28 cellular contexts compared by ENCODE assay signal in the genomic region with DNA sequence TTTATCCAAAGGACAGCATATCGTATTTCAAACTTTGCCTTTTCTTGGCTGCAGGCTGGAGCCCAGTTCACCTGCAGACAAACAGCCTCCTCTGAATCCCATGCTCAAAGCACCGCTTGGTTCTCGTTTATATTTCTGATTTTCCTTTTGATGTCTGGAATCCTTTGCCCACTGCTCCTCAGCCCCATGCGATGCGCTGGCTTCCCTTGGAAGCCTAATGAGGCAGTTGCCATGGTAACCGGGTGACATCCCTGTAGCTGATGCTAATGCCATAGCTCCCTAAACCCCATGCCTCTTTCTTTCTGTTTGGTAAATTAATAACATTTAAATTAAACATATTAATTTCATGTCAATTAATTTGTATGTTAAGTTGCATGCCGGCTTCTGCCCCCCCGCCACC.
DNase-seq lines count a peak whose midpoint lies in the region; ATAC-seq and TF ChIP-seq lines count a peak whose summit lies in the region.
"Had no signal": no experiment of that assay in that cellular context is flagged by ENCODE, and none has a peak within 500 bp of the region (broad histone marks: within the 10 kb centered on the region; RNA-seq: fewer than 3 reads in every experiment).

No MANE protein-coding gene starts in this region.

- no peak overlapping the region for H2AFZ ChIP-seq in osteoblast (ENCODE audit: low read length)

- no peak overlapping the region for H3K4me3 ChIP-seq in osteoblast (ENCODE audit: insufficient read depth, low read length)
- H3K4me3 ChIP-seq in left lung = no peak overlapping the region
- H3K4me3 ChIP-seq: colonic mucosa, psoas muscle, SJCRH30 had no signal

- H3K27me3 ChIP-seq in osteoblast (ENCODE audit: insufficient read depth, low read length) (no peaks in the 10 kb centered on the region), left lung (no peaks in the 10 kb centered on the region)
- H3K27me3 ChIP-seq: colonic mucosa, SJCRH30 had no signal

- no peak overlapping the region for H3K4me2 ChIP-seq in osteoblast (ENCODE audit: insufficient read depth, low read length)

- intact Hi-C loops in left lung (cut with DNase I) = no loop called here

- no peaks in the 10 kb centered on the region for H4K20me1 ChIP-seq in osteoblast (ENCODE audit: insufficient read depth, low read length)

- no peaks in the 10 kb centered on the region for H3K4me1 ChIP-seq in osteoblast (ENCODE audit: insufficient read depth, low read length)
- H3K4me1 ChIP-seq in left lung = no peaks in the 10 kb centered on the region
- H3K4me1 ChIP-seq: colonic mucosa, psoas muscle, SJCRH30 had no signal

- H3K27me3 Mint-ChIP-seq in glutamatergic neuron (ENCODE audit: unreplicated experiment) = no peaks in the 10 kb centered on the region

- no peaks in the 10 kb centered on the region for H3K79me2 ChIP-seq in osteoblast (ENCODE audit: insufficient read depth, low read length)

- H3K4me3 Mint-ChIP-seq in glutamatergic neuron (ENCODE audit: unreplicated experiment) = no peak overlapping the region
- H3K4me3 Mint-ChIP-seq: activated B cell treated with CpG ODN at 0.5 μM for 24 hours; activated naive CD8-positive, alpha-beta T cell treated with anti-CD3 and anti-CD28 coated beads for 36 hours; activated T-cell treated with anti-CD3 and anti-CD28 coated beads, Interleukin-2, amount 50 U/mL, for 24 hours; effector memory CD8-positive, alpha-beta T cell; mesothelial cell of epicardium; stimulated activated naive B cell treated with anti-CD40 and anti-IgM and Interleukin-4, amounts not matched to agents 10 μg/mL and 1 μg/mL and 100 μg/mL, for 72 hours; type B pancreatic cell had no signal

- TF ChIP-seq CTCF in glutamatergic neuron (IDR thresholded peaks at IDR 0.05; ENCODE audit: partially characterized antibody, unreplicated experiment) (no peak), osteoblast (IDR thresholded peaks at IDR 0.05; ENCODE audit: extremely low read depth, low read depth, low read length) (no peak), left lung (IDR thresholded peaks at IDR 0.05) (no peak)

- H3K36me3 ChIP-seq in osteoblast (ENCODE audit: insufficient read depth, low read length) (no peaks in the 10 kb centered on the region), left lung (no peaks in the 10 kb centered on the region)
- H3K36me3 ChIP-seq: colonic mucosa, SJCRH30 had no signal

- no peaks in the 10 kb centered on the region for H3K9me3 ChIP-seq in osteoblast (ENCODE audit: low read depth, low read length)
- H3K9me3 ChIP-seq in left lung = peaks cover 0 to 5% of the 10 kb centered on the region in 2 donors
- H3K9me3 ChIP-seq: colonic mucosa, psoas muscle, SJCRH30 had no signal

- no peak overlapping the region for H3K27ac Mint-ChIP-seq in glutamatergic neuron (ENCODE audit: unreplicated experiment)
- H3K27ac Mint-ChIP-seq: activated B cell treated with CpG ODN at 0.5 μM for 24 hours; activated naive CD8-positive, alpha-beta T cell treated with anti-CD3 and anti-CD28 coated beads for 36 hours; activated T-cell treated with anti-CD3 and anti-CD28 coated beads, Interleukin-2, amount 50 U/mL, for 24 hours; effector memory CD8-positive, alpha-beta T cell; mesothelial cell of epicardium; stimulated activated naive B cell treated with anti-CD40 and anti-IgM and Interleukin-4, amounts not matched to agents 10 μg/mL and 1 μg/mL and 100 μg/mL, for 72 hours; type B pancreatic cell had no signal

- H3K27ac ChIP-seq in osteoblast (ENCODE audit: low read depth, low read length) = no peak overlapping the region
- no peak overlapping the region for H3K27ac ChIP-seq in left lung
- H3K27ac ChIP-seq: colonic mucosa, psoas muscle, SJCRH30 had no signal

- no peak for ATAC-seq in left lung
- ATAC-seq: effector memory CD8-positive, alpha-beta T cell; HCT116; psoas muscle; stimulated activated naive B cell treated with anti-CD40 and anti-IgM and Interleukin-4, amounts not matched to agents 10 μg/mL and 1 μg/mL and 100 μg/mL, for 72 hours had no signal

- H3K9me3 Mint-ChIP-seq in glutamatergic neuron (ENCODE audit: unreplicated experiment) = no peaks in the 10 kb centered on the region
- H3K9me3 Mint-ChIP-seq: activated B cell treated with CpG ODN at 0.5 μM for 24 hours; activated T-cell treated with anti-CD3 and anti-CD28 coated beads, Interleukin-2, amount 50 U/mL, for 24 hours; mesothelial cell of epicardium; type B pancreatic cell had no signal

- DNase-seq in NCI-H524 (lab: John Stamatoyannopoulos, UW) (peak; percentile 52 to 65), NCI-H524 treated with DMSO at 0.1 percent for 48 hours (lab: John Stamatoyannopoulos, UW) (no peak), NCI-H2227 treated with DMSO at 0.1 percent for 48 hours (lab: John Stamatoyannopoulos, UW) (peak; percentile 15), glutamatergic neuron (peak; percentile 25), osteoblast (ENCODE audit: insufficient read length, low spot score, missing footprints) (peak; percentile 62), left lung (no peak), NCI-H82 treated with DMSO at 0.1 percent for 48 hours (lab: John Stamatoyannopoulos, UW; ENCODE audit: unreplicated experiment) (no peak)
- no peak for DNase-seq in effector CD4-positive, alpha-beta T cell
- DNase-seq: activated B cell treated with CpG ODN at 0.5 μM for 24 hours; activated effector memory CD4-positive, alpha-beta T cell treated with anti-CD3 and anti-CD28 coated beads, Interleukin-2, amount 50 U/mL, for 16 hours; activated naive CD8-positive, alpha-beta T cell treated with anti-CD3 and anti-CD28 coated beads for 36 hours; activated T-cell treated with anti-CD3 and anti-CD28 coated beads, Interleukin-2, amount 50 U/mL, for 24 hours; colonic mucosa; DMS53; effector memory CD8-positive, alpha-beta T cell; GDM1; Karpas-422; kidney; NCI-H1436 treated with DMSO at 0.1 percent for 48 hours; NCI-H226; NCI-H82; psoas muscle; RPMI8226; SJCRH30; stimulated activated naive B cell treated with anti-CD40 and anti-IgM and Interleukin-4, amounts not matched to agents 10 μg/mL and 1 μg/mL and 100 μg/mL, for 72 hours had no signal

- H3K4me1 Mint-ChIP-seq in glutamatergic neuron (ENCODE audit: low read depth, unreplicated experiment) = no peaks in the 10 kb centered on the region
- H3K4me1 Mint-ChIP-seq: activated B cell treated with CpG ODN at 0.5 μM for 24 hours; activated naive CD8-positive, alpha-beta T cell treated with anti-CD3 and anti-CD28 coated beads for 36 hours; mesothelial cell of epicardium; stimulated activated naive B cell treated with anti-CD40 and anti-IgM and Interleukin-4, amounts not matched to agents 10 μg/mL and 1 μg/mL and 100 μg/mL, for 72 hours had no signal

- H3K36me3 Mint-ChIP-seq in glutamatergic neuron (ENCODE audit: unreplicated experiment) = no peaks in the 10 kb centered on the region
- H3K36me3 Mint-ChIP-seq: activated naive CD8-positive, alpha-beta T cell treated with anti-CD3 and anti-CD28 coated beads for 36 hours; mesothelial cell of epicardium; stimulated activated naive B cell treated with anti-CD40 and anti-IgM and Interleukin-4, amounts not matched to agents 10 μg/mL and 1 μg/mL and 100 μg/mL, for 72 hours; type B pancreatic cell had no signal

Comparison
In these comparisons a context has a peak if more than half of its experiments do, and no peak if none do; other contexts are left out.
1. DNase-seq: peak in NCI-H524 (2 of 2), NCI-H2227 treated with DMSO at 0.1 percent for 48 hours (single experiment), glutamatergic neuron (single experiment) and osteoblast (single experiment); none in NCI-H524 treated with DMSO at 0.1 percent for 48 hours (single experiment), left lung (0 of 2), effector CD4-positive, alpha-beta T cell (single experiment) and NCI-H82 treated with DMSO at 0.1 percent for 48 hours (single experiment).